In genomic region chr9:129776938-129777768, GRCh38 we compare ENCODE assay signal across 9 cellular contexts. TPM values are rescaled to one million over a fixed set of nuclear protein-coding genes. Genes with fewer than 3 reads are reported as not detected.
A peak's percentile ranks its signal among the peaks of the same experiment; 100 is the strongest.
DNase-seq lines count a peak whose midpoint lies in the region; ATAC-seq and TF ChIP-seq lines count a peak whose summit lies in the region.
"Had no signal": no experiment of that assay in that cellular context is flagged by ENCODE, and none has a peak within 500 bp of the region (broad histone marks: within the 10 kb centered on the region; RNA-seq: fewer than 3 reads in every experiment).

No MANE protein-coding gene starts in this region.

- TF ChIP-seq POLR2A in thyroid gland (IDR thresholded peaks at IDR 0.05) = no peak

- peak; percentile 97 for ATAC-seq in PC-3
- ATAC-seq in GM21526 (IDR thresholded peaks at IDR 0.05; ENCODE audit: low FRiP score, unreplicated experiment) = no peak
- ATAC-seq in HG02678 (IDR thresholded peaks at IDR 0.05; ENCODE audit: unreplicated experiment) = no peak

- CTCF ChIA-PET in PC-3 (lab: Charles Lee) = interaction anchor here (0.6 to 1.2 kb wide), 3 partner anchors 13 to 39 kb away, joined by 3 to 6 read pairs (median 5); no protein-coding TSS in a partner anchor

- peak overlapping the region; percentile 64 for H3K4me2 ChIP-seq in PC-3 (ENCODE audit: low read length)

- intact Hi-C loops in PC-3 (cut with micrococcal nuclease) = no loop called here
- intact Hi-C loops in thyroid gland (cut with DNase I) = no loop called here

- H3K27ac ChIP-seq in PC-3 (ENCODE audit: low read length) = peak overlapping the region; percentile 97
- H3K27ac ChIP-seq in thyroid gland = peak overlapping the region in 2 of 3 donors; percentile 20 to 31
- H3K27ac ChIP-seq: VCaP had no signal

- WGBS in thyroid gland, 2 donors = 22 to 41% methylated on average over 8 to 13 of the region's 16 CpGs

- H3K9me2 ChIP-seq in PC-3 (replicated peaks; ENCODE audit: low read length) = no peaks in the 10 kb centered on the region

- POLR2A ChIA-PET in PC-3 (lab: Charles Lee; ENCODE audit: unreplicated experiment) = interaction anchor here (0.5 kb wide), 1 partner anchor 23 kb away, joined by 3 read pairs; no protein-coding TSS in a partner anchor

- H3K27me3 ChIP-seq in PC-3 (ENCODE audit: low read length) (no peaks in the 10 kb centered on the region), thyroid gland (peaks cover 3% of the 10 kb centered on the region)

- H3K9me3 ChIP-seq in PC-3 (ENCODE audit: low read length) = no peaks in the 10 kb centered on the region
- no peaks in the 10 kb centered on the region for H3K9me3 ChIP-seq in thyroid gland

- no peak overlapping the region for H2AFZ ChIP-seq in PC-3 (ENCODE audit: low read length)

- peak overlapping the region; percentile 31; the same call in 1 of the 2 replicates for H3K4me3 ChIP-seq in PC-3 (ENCODE audit: low read length)
- peak overlapping the region; percentile 23 to 32 for H3K4me3 ChIP-seq in foreskin fibroblast (ENCODE audit: low read depth in 1 of 2, low read length in 2 of 2)
- H3K4me3 ChIP-seq in thyroid gland (replicated peaks in 1 of 3) = no peak overlapping the region

- peaks cover 33% of the 10 kb centered on the region for H3K4me1 ChIP-seq in PC-3 (ENCODE audit: insufficient read depth, low read length)
- peaks cover 0 to 6% of the 10 kb centered on the region in 2 donors for H3K4me1 ChIP-seq in thyroid gland

- DNase-seq in GM04504 (ENCODE audit: low read depth) = peak; percentile 99
- peak; percentile 93 for DNase-seq in PC-3
- DNase-seq in activated effector memory CD4-positive, alpha-beta T cell treated with Interleukin-2 at 50 U/mL for 16 hours = peak; percentile 2
- DNase-seq in foreskin fibroblast = peak; percentile 100
- DNase-seq in non-pigmented ciliary epithelial cell (ENCODE audit: low read depth) = peak; percentile 98
- peak; percentile 59 to 64 for DNase-seq in thyroid gland

- no TSS peak for BruUV-seq in PC-3 (replicated peaks; lab: Mats Ljungman, UMichigan)

- H3K36me3 ChIP-seq in PC-3 (ENCODE audit: low read depth, low read length) = no peaks in the 10 kb centered on the region
- H3K36me3 ChIP-seq in thyroid gland = no peaks in the 10 kb centered on the region

- no peaks in the 10 kb centered on the region for H3K79me2 ChIP-seq in PC-3 (ENCODE audit: low read length)

- TF ChIP-seq CTCF in PC-3 (conservative IDR thresholded peaks at IDR 0.05; ENCODE audit: low read depth, low read length) (no peak), foreskin fibroblast (IDR thresholded peaks at IDR 0.05; ENCODE audit: low read depth, low read length) (no peak), thyroid gland (IDR thresholded peaks at IDR 0.05) (no peak)

- peak overlapping the region; percentile 80 for H3K9ac ChIP-seq in PC-3 (ENCODE audit: low read length)

- H4K20me1 ChIP-seq in PC-3 (ENCODE audit: low read length) = no peaks in the 10 kb centered on the region

- H3F3A ChIP-seq in PC-3 (ENCODE audit: low read length, unreplicated experiment) = no peaks in the 10 kb centered on the region

RNA-seq across cellular contexts. Expression of gene PTGES, which starts 24.3 kb away (rescaled TPM):
- total RNA-seq in PC-3 (2014; rRNA removed) = 21.0 and 26.8 TPM in 2 replicates
- 1 to 10 TPM in 3 of 4 donors, under 1 TPM in 1; 0.29 to 5.3 (median 2.3) TPM for total RNA-seq in thyroid gland

RNA-seq across cellular contexts. Expression of gene TOR1B, which starts 25.8 kb away (rescaled TPM):
- total RNA-seq in PC-3 (2014; rRNA removed) (11.0 and 12.8 TPM in 2 replicates), thyroid gland (10 to 100 TPM; 25.2 to 36.3 (median 29.7) TPM)

RNA-seq across cellular contexts. Expression of gene TOR1A, which starts 46.8 kb away (rescaled TPM):
- total RNA-seq in PC-3 (2014; rRNA removed) = 28.2 and 29.8 TPM in 2 replicates
- 10 to 100 TPM; 30.0 to 61.2 (median 42.8) TPM for total RNA-seq in thyroid gland

RNA-seq across cellular contexts. Expression of gene C9orf78, which starts 57.9 kb away (rescaled TPM):
- 42.4 and 57.4 TPM in 2 replicates for total RNA-seq in PC-3 (2014; rRNA removed)
- 10 to 100 TPM; 59.4 to 89.2 (median 81.4) TPM for total RNA-seq in thyroid gland

RNA-seq across cellular contexts. Expression of gene USP20, which starts 58.1 kb away (rescaled TPM):
- total RNA-seq in PC-3 (2014; rRNA removed) = 15.0 and 16.2 TPM in 2 replicates
- total RNA-seq in thyroid gland = 10 to 100 TPM; 23.9 to 61.8 (median 52.0) TPM

Comparison
In these comparisons a context has a peak if more than half of its experiments do, and no peak if none do; other contexts are left out.
1. DNase-seq: peak in every context shown above with its lines; median percentile 100 in foreskin fibroblast; 99 in GM04504; 98 in non-pigmented ciliary epithelial cell; 93 in PC-3; 62 in thyroid gland; 2 in activated effector memory CD4-positive, alpha-beta T cell treated with Interleukin-2 at 50 U/mL for 16 hours.
2. H3K4me3 ChIP-seq: peak in PC-3 (single experiment) and foreskin fibroblast (2 of 2); none in thyroid gland (0 of 3).